In the genomic region with DNA sequence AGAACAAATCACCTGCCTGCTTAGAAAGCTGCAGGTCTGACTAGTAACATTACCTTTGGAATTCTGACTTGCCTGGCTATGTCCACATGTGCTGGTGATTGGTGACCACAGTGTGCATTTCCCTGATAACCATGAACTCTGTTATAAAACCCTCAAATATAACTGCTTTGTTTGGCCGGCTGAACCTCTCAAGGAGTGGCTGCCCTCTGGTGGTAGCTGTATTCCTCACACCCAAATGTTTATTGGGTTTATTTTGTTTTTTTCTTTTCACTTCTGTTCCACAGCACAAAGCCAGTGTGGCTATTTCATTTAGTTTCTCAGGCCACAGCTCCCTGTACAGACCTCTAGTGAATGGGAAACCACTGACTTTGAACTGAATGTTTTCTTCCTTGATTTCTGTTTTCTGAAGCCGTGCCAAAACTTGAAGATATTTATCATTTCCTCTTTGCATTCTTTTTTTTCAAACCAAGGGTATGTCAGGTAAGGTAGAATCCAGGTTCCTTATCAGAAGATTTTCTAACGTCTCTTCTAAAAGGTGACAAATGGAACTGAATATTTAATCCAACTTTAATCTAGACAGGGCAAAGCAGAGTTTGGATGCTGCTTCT, we compare ENCODE assay signal across 9 cellular contexts.
DNase-seq lines count a peak whose midpoint lies in the region; ATAC-seq, FAIRE-seq and TF ChIP-seq lines count a peak whose summit lies in the region.
"Had no signal": no experiment of that assay in that cellular context is flagged by ENCODE, and none has a peak within 500 bp of the region (broad histone marks: within the 10 kb centered on the region; RNA-seq: fewer than 3 reads in every experiment).

No MANE protein-coding gene starts in this region.

- BruUV-seq in Caco-2 (replicated peaks; lab: Mats Ljungman, UMichigan) = no TSS peak

- H3K4me3 ChIP-seq in Caco-2 (ENCODE audit: low read depth, low read length) (no peak overlapping the region), pancreas (no peak overlapping the region)

- no peaks in the 10 kb centered on the region for H3K36me3 Mint-ChIP-seq in Caco-2 (ENCODE audit: insufficient read depth, unreplicated experiment)
- H3K36me3 Mint-ChIP-seq in WTC11 = peaks cover 3% of the 10 kb centered on the region; the same call in 1 of the 2 replicates
- H3K36me3 Mint-ChIP-seq in activated T-cell treated with anti-CD3 and anti-CD28 coated beads, Interleukin-2, amount 50 U/mL, for 4 hours (ENCODE audit: insufficient read depth) = no peaks in the 10 kb centered on the region

- CTCF ChIA-PET in Caco-2 (lab: Charles Lee) = interaction anchor here (0.6 kb wide), 1 partner anchor 17 kb away, joined by 3 read pairs; no protein-coding TSS in a partner anchor
- CTCF ChIA-PET in WTC11 (lab: Charles Lee) = interaction anchor here (1.0 to 1.6 kb wide), 6 partner anchors 11 to 512 kb away, joined by 3 to 8 read pairs (median 4); no protein-coding TSS in a partner anchor

- TF ChIP-seq CTCF in Caco-2 (IDR thresholded peaks at IDR 0.05; ENCODE audit: insufficient read depth in 1 of 2, low read depth in 1 of 2, low read length in 1 of 2, severe bottlenecking in 1 of 2, unreplicated experiment in 1 of 2) (peak; percentile 82 to 83), WTC11 (IDR thresholded peaks at IDR 0.05) (peak; percentile 71), pancreas (IDR thresholded peaks at IDR 0.05) (peak; percentile 39 to 66 (median 58))

- intact Hi-C loops in Caco-2 (cut with micrococcal nuclease; ENCODE audit: unreplicated experiment) (loop anchor here (1.0 to 10.0 kb wide), 6 partner anchors 43 to 1305 kb away; no protein-coding TSS in a partner anchor), pancreas (cut with DNase I) (no loop called here)

- H3K4me3 Mint-ChIP-seq in Caco-2 (ENCODE audit: unreplicated experiment) (no peak overlapping the region), WTC11 (no peak overlapping the region)
- H3K4me3 Mint-ChIP-seq in activated T-cell treated with anti-CD3 and anti-CD28 coated beads, Interleukin-2, amount 50 U/mL, for 4 hours = no peak overlapping the region
- H3K4me3 Mint-ChIP-seq: T-helper 1 cell treated with Interleukin-12 subunit alpha and Interleukin-12 subunit beta and Interleukin-4 antibody, amounts not matched to agents 30 μg/mL and 1 μg/mL, for 36 hours had no signal

- H3K4me1 ChIP-seq in Caco-2 = 0 out of 2 replicates have a peak, but pooled peaks cover 4% of the 10 kb centered on the region
- no peaks in the 10 kb centered on the region for H3K4me1 ChIP-seq in pancreas

- DNase-seq in Caco-2 = peak; percentile 52 to 70
- peak; percentile 43 for DNase-seq in NCI-H2171 (lab: John Stamatoyannopoulos, UW)
- DNase-seq in WTC11 (ENCODE audit: low spot score) = peak; percentile 49
- peak; percentile 45 for DNase-seq in foreskin melanocyte
- DNase-seq in pancreas = peak in 4 of 6 donors; percentile 10 to 52 (median 42)
- no peak for DNase-seq in activated T-cell treated with anti-CD3 and anti-CD28 coated beads, Interleukin-2, amount 50 U/mL, for 4 hours

- H3K36me3 ChIP-seq in Caco-2 (ENCODE audit: control insufficient read depth, insufficient read depth, low read length) (no peaks in the 10 kb centered on the region), pancreas (no peaks in the 10 kb centered on the region)

- H3K27me3 Mint-ChIP-seq in Caco-2 (ENCODE audit: insufficient read depth, unreplicated experiment) = no peaks in the 10 kb centered on the region
- no peaks in the 10 kb centered on the region for H3K27me3 Mint-ChIP-seq in WTC11 (ENCODE audit: low read depth)
- H3K27me3 Mint-ChIP-seq in activated T-cell treated with anti-CD3 and anti-CD28 coated beads, Interleukin-2, amount 50 U/mL, for 4 hours (ENCODE audit: low read depth) = no peaks in the 10 kb centered on the region

- ATAC-seq in GM19025 (IDR thresholded peaks at IDR 0.05; ENCODE audit: low read depth, unreplicated experiment) (peak; percentile 66), HG03175 (IDR thresholded peaks at IDR 0.05; ENCODE audit: unreplicated experiment) (peak; percentile 89), WTC11 (peak; percentile 67), pancreas (peak; percentile 66 to 90 (median 83))
- no peak for ATAC-seq in activated T-cell treated with anti-CD3 and anti-CD28 coated beads, Interleukin-2, amount 50 U/mL, for 4 hours

- H3K9me3 Mint-ChIP-seq in Caco-2 (ENCODE audit: unreplicated experiment) (peaks cover 10% of the 10 kb centered on the region), WTC11 (peaks cover 11% of the 10 kb centered on the region)
- no peaks in the 10 kb centered on the region for H3K9me3 Mint-ChIP-seq in activated T-cell treated with anti-CD3 and anti-CD28 coated beads, Interleukin-2, amount 50 U/mL, for 4 hours
- H3K9me3 Mint-ChIP-seq: T-helper 1 cell treated with Interleukin-12 subunit alpha and Interleukin-12 subunit beta and Interleukin-4 antibody, amounts not matched to agents 30 μg/mL and 1 μg/mL, for 36 hours had no signal

- H3K4me1 Mint-ChIP-seq in Caco-2 (ENCODE audit: low read depth, unreplicated experiment) = no peaks in the 10 kb centered on the region
- peaks cover 9% of the 10 kb centered on the region for H3K4me1 Mint-ChIP-seq in WTC11
- H3K4me1 Mint-ChIP-seq in activated T-cell treated with anti-CD3 and anti-CD28 coated beads, Interleukin-2, amount 50 U/mL, for 4 hours (ENCODE audit: low read depth) = no peaks in the 10 kb centered on the region

- H3K27ac Mint-ChIP-seq in Caco-2 (ENCODE audit: unreplicated experiment) (no peak overlapping the region), WTC11 (no peak overlapping the region)
- H3K27ac Mint-ChIP-seq: T-helper 1 cell treated with Interleukin-12 subunit alpha and Interleukin-12 subunit beta and Interleukin-4 antibody, amounts not matched to agents 30 μg/mL and 1 μg/mL, for 36 hours had no signal

- H3K27me3 ChIP-seq in Caco-2 (replicated peaks; ENCODE audit: control insufficient read depth, insufficient read depth, low read length) = no peaks in the 10 kb centered on the region
- no peaks in the 10 kb centered on the region for H3K27me3 ChIP-seq in pancreas

- H3K9me3 ChIP-seq in Caco-2 (no peaks in the 10 kb centered on the region), pancreas (no peaks in the 10 kb centered on the region)

- no peak overlapping the region for H3K27ac ChIP-seq in pancreas

- FAIRE-seq in pancreas (lab: Jason Lieb, UNC) = no peak

- 14% methylated on average over 3 of the region's 3 CpGs for WGBS in pancreas, 2 donors

- POLR2A ChIA-PET in Caco-2 (lab: Charles Lee) = interaction anchor here (0.6 kb wide), 1 partner anchor 1304 kb away, joined by 3 read pairs; no protein-coding TSS in a partner anchor
- POLR2A ChIA-PET in WTC11 (lab: Charles Lee) = no interaction called here

TF ChIP-seq in WTC11, 78 proteins besides CTCF, POLR2A, EP300 and RAD21 (continues in another document):
- TF ChIP-seq, protein P1, sequence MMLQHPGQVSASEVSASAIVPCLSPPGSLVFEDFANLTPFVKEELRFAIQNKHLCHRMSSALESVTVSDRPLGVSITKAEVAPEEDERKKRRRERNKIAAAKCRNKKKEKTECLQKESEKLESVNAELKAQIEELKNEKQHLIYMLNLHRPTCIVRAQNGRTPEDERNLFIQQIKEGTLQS (CRISPR knock-in tag; conservative IDR thresholded peaks at IDR 0.05) = no peak
- TF ChIP-seq ZNF416 (CRISPR knock-in tag; IDR thresholded peaks at IDR 0.05) = no peak
- TF ChIP-seq, protein P2, sequence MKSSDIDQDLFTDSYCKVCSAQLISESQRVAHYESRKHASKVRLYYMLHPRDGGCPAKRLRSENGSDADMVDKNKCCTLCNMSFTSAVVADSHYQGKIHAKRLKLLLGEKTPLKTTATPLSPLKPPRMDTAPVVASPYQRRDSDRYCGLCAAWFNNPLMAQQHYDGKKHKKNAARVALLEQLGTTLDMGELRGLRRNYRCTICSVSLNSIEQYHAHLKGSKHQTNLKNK (CRISPR knock-in tag; IDR thresholded peaks at IDR 0.05) = no peak
- TF ChIP-seq, protein P3, sequence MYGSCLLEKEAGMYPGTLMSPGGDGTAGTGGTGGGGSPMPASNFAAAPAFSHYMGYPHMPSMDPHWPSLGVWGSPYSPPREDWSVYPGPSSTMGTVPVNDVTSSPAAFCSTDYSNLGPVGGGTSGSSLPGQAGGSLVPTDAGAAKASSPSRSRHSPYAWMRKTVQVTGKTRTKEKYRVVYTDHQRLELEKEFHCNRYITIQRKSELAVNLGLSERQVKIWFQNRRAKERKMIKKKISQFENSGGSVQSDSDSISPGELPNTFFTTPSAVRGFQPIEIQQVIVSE (CRISPR knock-in tag; IDR thresholded peaks at IDR 0.05; ENCODE audit: borderline replicate concordance) = no peak
- TF ChIP-seq ZNF219 (CRISPR knock-in tag; IDR thresholded peaks at IDR 0.05; ENCODE audit: borderline replicate concordance) = no peak
- no peak for TF ChIP-seq SMAD4 (CRISPR knock-in tag; IDR thresholded peaks at IDR 0.05)
- TF ChIP-seq MXD4 (CRISPR knock-in tag; IDR thresholded peaks at IDR 0.05; ENCODE audit: borderline replicate concordance) = no peak
- TF ChIP-seq, protein P4, sequence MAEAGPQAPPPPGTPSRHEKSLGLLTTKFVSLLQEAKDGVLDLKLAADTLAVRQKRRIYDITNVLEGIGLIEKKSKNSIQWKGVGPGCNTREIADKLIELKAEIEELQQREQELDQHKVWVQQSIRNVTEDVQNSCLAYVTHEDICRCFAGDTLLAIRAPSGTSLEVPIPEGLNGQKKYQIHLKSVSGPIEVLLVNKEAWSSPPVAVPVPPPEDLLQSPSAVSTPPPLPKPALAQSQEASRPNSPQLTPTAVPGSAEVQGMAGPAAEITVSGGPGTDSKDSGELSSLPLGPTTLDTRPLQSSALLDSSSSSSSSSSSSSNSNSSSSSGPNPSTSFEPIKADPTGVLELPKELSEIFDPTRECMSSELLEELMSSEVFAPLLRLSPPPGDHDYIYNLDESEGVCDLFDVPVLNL (CRISPR knock-in tag; IDR thresholded peaks at IDR 0.05; ENCODE audit: borderline replicate concordance, low read depth) = no peak
- TF ChIP-seq, protein P5, sequence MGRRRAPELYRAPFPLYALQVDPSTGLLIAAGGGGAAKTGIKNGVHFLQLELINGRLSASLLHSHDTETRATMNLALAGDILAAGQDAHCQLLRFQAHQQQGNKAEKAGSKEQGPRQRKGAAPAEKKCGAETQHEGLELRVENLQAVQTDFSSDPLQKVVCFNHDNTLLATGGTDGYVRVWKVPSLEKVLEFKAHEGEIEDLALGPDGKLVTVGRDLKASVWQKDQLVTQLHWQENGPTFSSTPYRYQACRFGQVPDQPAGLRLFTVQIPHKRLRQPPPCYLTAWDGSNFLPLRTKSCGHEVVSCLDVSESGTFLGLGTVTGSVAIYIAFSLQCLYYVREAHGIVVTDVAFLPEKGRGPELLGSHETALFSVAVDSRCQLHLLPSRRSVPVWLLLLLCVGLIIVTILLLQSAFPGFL (CRISPR knock-in tag; IDR thresholded peaks at IDR 0.05; ENCODE audit: borderline replicate concordance) = no peak

Comparison
In these comparisons a context has a peak if more than half of its experiments do, and no peak if none do; other contexts are left out.
1. ATAC-seq: peak in GM19025 (single experiment), HG03175 (single experiment), WTC11 (single experiment) and pancreas (4 of 4); none in activated T-cell treated with anti-CD3 and anti-CD28 coated beads, Interleukin-2, amount 50 U/mL, for 4 hours (0 of 2).
2. Peak in every context shown above with its lines, with median percentiles within 50 percentile points of each other: CTCF ChIP-seq.